In genomic region chr19:37654833-37655688, GRCh38 we compare ENCODE assay signal across 8 cellular contexts. TPM values are rescaled to one million over a fixed set of nuclear protein-coding genes. Genes with fewer than 3 reads are reported as not detected.
DNase-seq lines count a peak whose midpoint lies in the region; ATAC-seq and TF ChIP-seq lines count a peak whose summit lies in the region.

Gene ZFP30, minus strand, starts transcription at chr19:37655465. Its CDS starts 7,643 bp downstream, at chr19:37647822.

- intact Hi-C loops in stomach (cut with DNase I; ENCODE audit: low total_unique reads): no loop called here

- H3K36me3 ChIP-seq in HUES6 (ENCODE audit: control insufficient read depth, insufficient read depth, low read length) (no peaks in the 10 kb centered on the region), neuron (ENCODE audit: insufficient read depth, low read length) (peaks cover 1% of the 10 kb centered on the region), stomach (peaks cover 0 to 5% (median 2%) of the 10 kb centered on the region in 4 donors)

- H3K9ac ChIP-seq in HUES6 (ENCODE audit: low read length): peak within 1 kb of the TSS; percentile 64

- H3K4me3 ChIP-seq in HUES6 (ENCODE audit: low read depth, low read length) (peak within 1 kb of the TSS; percentile 94), neuron (ENCODE audit: low read length) (peak within 1 kb of the TSS; percentile 77), stomach (peak within 1 kb of the TSS; percentile 60 to 89 (median 72))

- H3K4me1 ChIP-seq in HUES6 (ENCODE audit: control insufficient read depth, insufficient read depth, low read length) (0 out of 2 replicates have a peak, but pooled peaks cover 4% of the 10 kb centered on the region), foreskin keratinocyte (peaks cover 10% of the 10 kb centered on the region), neuron (ENCODE audit: insufficient read depth, low read length) (peaks cover 5% of the 10 kb centered on the region), stomach (peaks cover 10 to 31% (median 28%) of the 10 kb centered on the region in 4 donors)

- H3K27ac ChIP-seq in HUES6 (ENCODE audit: low read depth, low read length): peak within 1 kb of the TSS; percentile 5; the same call in 1 of the 2 replicates
- H3K27ac ChIP-seq in foreskin keratinocyte: peak within 1 kb of the TSS; percentile 47
- peak within 1 kb of the TSS; percentile 87 to 95 (median 94) for H3K27ac ChIP-seq in stomach

- 0 to 1% (median 1%) methylated on average over 37 to 66 of the region's 66 CpGs for WGBS in stomach, 5 donors

- ATAC-seq in GM21367 (IDR thresholded peaks at IDR 0.05; ENCODE audit: unreplicated experiment): peak; percentile 46
- ATAC-seq in foreskin keratinocyte: peak; percentile 83

- DNase-seq in COLO668 (lab: John Stamatoyannopoulos, UW; ENCODE audit: unreplicated experiment) (peak; percentile 90), RKO (ENCODE audit: low spot score) (peak; percentile 77), activated gamma-delta T cell treated with Interleukin-2 at 50 U/mL for 16 hours (peak; percentile 64), foreskin keratinocyte (peak; percentile 13 to 84), stomach (peak; percentile 85)

- no peaks in the 10 kb centered on the region for H3K9me3 ChIP-seq in HUES6 (ENCODE audit: control insufficient read depth, insufficient read depth, low read depth, low read length)
- peaks cover 4% of the 10 kb centered on the region for H3K9me3 ChIP-seq in neuron (ENCODE audit: low read length)
- peaks cover 0 to 18% (median 6%) of the 10 kb centered on the region in 4 donors for H3K9me3 ChIP-seq in stomach

- H2AFZ ChIP-seq in neuron (ENCODE audit: low read depth, low read length): peak within 1 kb of the TSS; percentile 82

- no peaks in the 10 kb centered on the region for H3K27me3 ChIP-seq in HUES6 (ENCODE audit: control insufficient read depth, insufficient read depth, low read length)
- H3K27me3 ChIP-seq in foreskin keratinocyte: no peaks in the 10 kb centered on the region
- no peaks in the 10 kb centered on the region for H3K27me3 ChIP-seq in neuron (ENCODE audit: insufficient read depth, low read length)
- H3K27me3 ChIP-seq in stomach: no peaks in the 10 kb centered on the region

- TF ChIP-seq POLR2A in stomach (IDR thresholded peaks at IDR 0.05): no peak

- TF ChIP-seq CTCF in foreskin keratinocyte (conservative IDR thresholded peaks at IDR 0.05) (no peak), stomach (IDR thresholded peaks at IDR 0.05) (no peak)

- no peak for TF ChIP-seq EP300 in stomach (IDR thresholded peaks at IDR 0.05)

RNA-seq across cellular contexts. Expression of gene ZFP30, which starts in this region (rescaled TPM):
- 10.6 and 12.7 TPM in 2 replicates for total RNA-seq in foreskin keratinocyte
- polyA plus RNA-seq in foreskin keratinocyte: 1.2 and 1.3 TPM in 2 replicates
- total RNA-seq in stomach: 10 to 100 TPM in 2 of 5 donors, 1 to 10 TPM in 2, under 1 TPM in 1; 0.45 to 27.7 (median 5.5) TPM
- polyA plus RNA-seq in stomach: 1 to 10 TPM; 2.1 to 2.9 (median 2.6) TPM

Comparison
In these comparisons a context has a peak if more than half of its experiments do, and no peak if none do; other contexts are left out.
1. Peak in every context shown above with its lines: DNase-seq, ATAC-seq, H3K4me3 ChIP-seq and H3K27ac ChIP-seq.
2. H3K27ac ChIP-seq: peak in every context shown above with its lines; median percentile 94 in stomach; 47 in foreskin keratinocyte; 5 in HUES6.